ENCODE assay signal across 9 cellular contexts in the genomic region with DNA sequence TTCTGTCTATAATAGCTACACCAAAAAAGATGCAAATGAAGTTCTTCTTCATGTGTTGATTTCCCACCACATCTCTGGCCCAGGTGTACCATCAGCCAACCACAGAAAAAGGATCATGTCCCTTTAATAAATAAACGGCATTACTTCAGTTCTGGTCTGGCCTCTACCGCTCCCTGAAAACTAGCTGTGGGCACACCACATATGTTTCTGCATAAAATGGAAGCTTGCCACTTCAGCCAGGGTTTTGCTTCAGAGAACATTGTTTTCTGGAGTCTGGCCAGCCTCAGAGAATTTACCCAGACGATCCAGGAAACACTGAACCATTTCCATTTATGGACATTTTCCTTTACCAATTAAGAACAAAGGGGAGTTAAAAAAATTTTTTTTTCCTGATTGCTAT. TPM values are rescaled to one million over a fixed set of nuclear protein-coding genes. Genes with fewer than 3 reads are reported as not detected.
DNase-seq lines count a peak whose midpoint lies in the region; ATAC-seq, FAIRE-seq and TF ChIP-seq lines count a peak whose summit lies in the region.
"Had no signal": no experiment of that assay in that cellular context is flagged by ENCODE, and none has a peak within 500 bp of the region (broad histone marks: within the 10 kb centered on the region; RNA-seq: fewer than 3 reads in every experiment).

No MANE protein-coding gene starts in this region.

- H3K36me3 Mint-ChIP-seq in progenitor cell of endocrine pancreas (ENCODE audit: insufficient read depth), result no peaks in the 10 kb centered on the region

- H3K4me3 ChIP-seq in Panc1 (ENCODE audit: low read depth in 2 of 2, low read length in 2 of 2) (no peak overlapping the region), foreskin fibroblast (ENCODE audit: low read depth in 1 of 2, low read length in 2 of 2) (no peak overlapping the region), smooth muscle cell (no peak overlapping the region)
- H3K4me3 ChIP-seq: K562 had no signal

- POLR2A ChIA-PET in Panc1 (lab: Charles Lee), result interaction anchor here (0.6 kb wide), 1 partner anchor 160 kb away, joined by 6 read pairs; no protein-coding TSS in a partner anchor

- no TSS peak for BruUV-seq in Panc1 (replicated peaks; lab: Mats Ljungman, UMichigan)

- H3F3A ChIP-seq in smooth muscle cell (ENCODE audit: low read depth), result no peaks in the 10 kb centered on the region

- H3K4me1 ChIP-seq in Panc1 (ENCODE audit: control insufficient read depth, insufficient read depth, low read length) (peaks cover 10% of the 10 kb centered on the region), smooth muscle cell (ENCODE audit: low read depth) (peaks cover 10% of the 10 kb centered on the region)

- peaks cover 20% of the 10 kb centered on the region for H3K4me1 Mint-ChIP-seq in progenitor cell of endocrine pancreas (ENCODE audit: low read depth)

- H4K20me1 ChIP-seq in smooth muscle cell (ENCODE audit: low read depth), result no peaks in the 10 kb centered on the region

- no peaks in the 10 kb centered on the region for H3K27me3 ChIP-seq in Panc1 (ENCODE audit: control insufficient read depth, insufficient read depth, low read length)
- no peaks in the 10 kb centered on the region for H3K27me3 ChIP-seq in smooth muscle cell (ENCODE audit: low read depth)

- H3K9ac ChIP-seq in smooth muscle cell (ENCODE audit: low read depth), result peak overlapping the region; percentile 14

- H3K36me3 ChIP-seq in Panc1 (ENCODE audit: control insufficient read depth, insufficient read depth, low read length) (no peaks in the 10 kb centered on the region), smooth muscle cell (ENCODE audit: low read depth) (no peaks in the 10 kb centered on the region)

- H3K27ac ChIP-seq in Panc1 (ENCODE audit: low read length) (no peak overlapping the region), smooth muscle cell (ENCODE audit: low read depth) (peak overlapping the region; percentile 66)

- H2AFZ ChIP-seq in smooth muscle cell (ENCODE audit: low read depth), result peak overlapping the region; percentile 64

- CTCF ChIA-PET in Panc1 (lab: Charles Lee), result no interaction called here

- H3K79me2 ChIP-seq in smooth muscle cell (ENCODE audit: low read depth), result no peaks in the 10 kb centered on the region

- H3K4me2 ChIP-seq in smooth muscle cell, result peak overlapping the region; percentile 43

- TF ChIP-seq CTCF in Panc1 (IDR thresholded peaks at IDR 0.05) (no peak), foreskin fibroblast (IDR thresholded peaks at IDR 0.05; ENCODE audit: low read depth, low read length) (no peak), smooth muscle cell (IDR thresholded peaks at IDR 0.05; ENCODE audit: borderline replicate concordance, insufficient read depth, poor library complexity, severe bottlenecking) (no peak), D721Med (IDR thresholded peaks at IDR 0.05; ENCODE audit: insufficient read depth, missing control alignments) (no peak), progenitor cell of endocrine pancreas (IDR thresholded peaks at IDR 0.05; ENCODE audit: unreplicated experiment) (no peak)

- in situ Hi-C loops in Panc1 (cut with HindIII; ENCODE audit: low pct_unique_long_range_greater_than_20kb, low sequenced_read_pairs), result no loop called here

- H3K9me3 Mint-ChIP-seq in progenitor cell of endocrine pancreas (ENCODE audit: low read depth), result no peaks in the 10 kb centered on the region

- H3K27ac Mint-ChIP-seq in progenitor cell of endocrine pancreas, result no peak overlapping the region

- no peaks in the 10 kb centered on the region for H3K9me3 ChIP-seq in Panc1 (ENCODE audit: control insufficient read depth, insufficient read depth, low read depth, low read length)
- H3K9me3 ChIP-seq in smooth muscle cell (replicated peaks; ENCODE audit: low read depth), result no peaks in the 10 kb centered on the region

- WGBS in smooth muscle cell (ENCODE audit: low lambda C conversion rate), result 49% methylated on average over 3 of the region's 3 CpGs

- peak; percentile 21 for DNase-seq in GM19239 (ENCODE audit: insufficient read length, low spot score)
- DNase-seq in Panc1 (ENCODE audit: low read depth, low spot score), result no peak
- peak; percentile 79 to 92 for DNase-seq in foreskin fibroblast
- no peak for DNase-seq in smooth muscle cell (lab: John Stamatoyannopoulos, UW; ENCODE audit: unreplicated experiment)
- no peak for DNase-seq in D721Med (ENCODE audit: insufficient read length, low spot score)
- no peak for DNase-seq in progenitor cell of endocrine pancreas (ENCODE audit: low spot score, unreplicated experiment)

- ATAC-seq in Panc1 (0 out of 2 replicates have a peak, but pooled peaks have one; percentile 23), HG02610 (IDR thresholded peaks at IDR 0.05; ENCODE audit: unreplicated experiment) (no peak), HG03025 (IDR thresholded peaks at IDR 0.05; ENCODE audit: low FRiP score, unreplicated experiment) (no peak)
- ATAC-seq: K562 had no signal

- peaks cover 3% of the 10 kb centered on the region for H3K27me3 Mint-ChIP-seq in progenitor cell of endocrine pancreas

- FAIRE-seq in GM19239 (lab: Jason Lieb, UNC) (peak; percentile 56), D721Med (lab: Jason Lieb, UNC) (no peak)
- FAIRE-seq: K562 had no signal

- H3K4me3 Mint-ChIP-seq in progenitor cell of endocrine pancreas (ENCODE audit: low read depth), result no peak overlapping the region

- intact Hi-C loops in Panc1 (cut with micrococcal nuclease; ENCODE audit: unreplicated experiment), result no loop called here

RNA-seq across cellular contexts. Expression of a gene that starts 5.9 kb away (rescaled TPM):
- total RNA-seq in Panc1 (2021; ENCODE audit: unreplicated experiment), result 8.3 TPM
- 6.2 TPM for polyA plus RNA-seq in Panc1 (2012; ENCODE audit: insufficient read length)
- total RNA-seq in smooth muscle cell, result 120 TPM in 2 replicates
- polyA plus RNA-seq in smooth muscle cell, result 35.1 and 117 TPM in 2 replicates
- total RNA-seq in progenitor cell of endocrine pancreas, result 4.5 and 5.8 TPM in 2 replicates

Comparison
In these comparisons a context has a peak if more than half of its experiments do, and no peak if none do; other contexts are left out.
1. DNase-seq: peak in GM19239 (single experiment) and foreskin fibroblast (2 of 2); none in Panc1 (single experiment), smooth muscle cell (single experiment), D721Med (single experiment) and progenitor cell of endocrine pancreas (single experiment).
2. RNA of a gene that starts 5.9 kb away (total RNA-seq): 120 TPM in smooth muscle cell; 8.3 TPM in Panc1 (single experiment) and 4.5 to 5.8 TPM in progenitor cell of endocrine pancreas; every median in the first group is over 10 times any median in the second.